ENCODE assay signal across 8 cellular contexts in genomic region chr17:8060274-8060673, GRCh38. TPM values are rescaled to one million over a fixed set of nuclear protein-coding genes. Genes with fewer than 3 reads are reported as not detected.
DNase-seq lines count a peak whose midpoint lies in the region; ATAC-seq, FAIRE-seq and TF ChIP-seq lines count a peak whose summit lies in the region.

No MANE protein-coding gene starts in this region.

- intact Hi-C loops in ovary (cut with DNase I), result no loop called here

- no peaks in the 10 kb centered on the region for H3K4me1 ChIP-seq in ovary (ENCODE audit: insufficient read depth)

- no peak for FAIRE-seq in frontal cortex (lab: Jason Lieb, UNC)

- ATAC-seq in HG02610 (IDR thresholded peaks at IDR 0.05; ENCODE audit: unreplicated experiment) (no peak), GM21381 (IDR thresholded peaks at IDR 0.05; ENCODE audit: unreplicated experiment) (no peak)

- WGBS in ovary, 3 donors, result 6 to 8% (median 7%) methylated on average over 10 of the region's 10 CpGs

- no peaks in the 10 kb centered on the region for H3K9me3 ChIP-seq in ovary

- DNase-seq in COR-L47 (lab: John Stamatoyannopoulos, UW) (peak; percentile 51), HT1080 (ENCODE audit: low read depth) (peak; percentile 62), OCI-M2 (lab: John Stamatoyannopoulos, UW; ENCODE audit: unreplicated experiment) (peak; percentile 49), frontal cortex (ENCODE audit: low spot score in 2 of 2) (peak; percentile 71 to 77), ovary (peak in 2 of 5 donors; percentile 36 to 57)
- peak; percentile 33 for DNase-seq in activated effector memory CD4-positive, alpha-beta T cell treated with Interleukin-2 at 50 U/mL for 16 hours

- no peak overlapping the region for H3K4me3 ChIP-seq in ovary

- TF ChIP-seq CTCF in ovary (IDR thresholded peaks at IDR 0.05), result peak; percentile 20 to 52 (median 49)

- no peak for TF ChIP-seq POLR2A in ovary (IDR thresholded peaks at IDR 0.05)

- TF ChIP-seq EP300 in ovary (IDR thresholded peaks at IDR 0.05), result no peak

- no peaks in the 10 kb centered on the region for H3K36me3 ChIP-seq in ovary

- H3K27me3 ChIP-seq in ovary, result no peaks in the 10 kb centered on the region

- H3K27ac ChIP-seq in ovary, result no peak overlapping the region

RNA-seq across cellular contexts. Expression of gene ALOX15B, which starts 21.4 kb away (rescaled TPM):
- not detected in 2 replicates for total RNA-seq in HT1080 (2014; rRNA removed; shearing (Covaris generic))
- 0.03 and 0.06 TPM in 2 replicates for polyA plus RNA-seq in HT1080 (2015; cell fraction: cytosol; rRNA removed)
- polyA plus RNA-seq in HT1080 (2015; cell fraction: nucleus; rRNA removed), result 0.08 and 0.16 TPM in 2 replicates
- total RNA-seq in frontal cortex (under 0.01 TPM), ovary (10 to 100 TPM in 1 of 7 donors, 1 to 10 TPM in 1, under 1 TPM in 4, not detected in 1; 0.23 to 14.9 (median 0.78) TPM)
- under 1 TPM; 0.25 to 0.88 TPM for polyA plus RNA-seq in ovary

RNA-seq across cellular contexts. Expression of gene ALOX12B, which starts 27.2 kb away (rescaled TPM):
- 0.51 TPM in 1 of 2 replicates, not detected in the other for total RNA-seq in HT1080 (2014; rRNA removed; shearing (Covaris generic))
- 0.12 TPM in 1 of 2 replicates, not detected in the other for polyA plus RNA-seq in HT1080 (2015; cell fraction: cytosol; rRNA removed)
- polyA plus RNA-seq in HT1080 (2015; cell fraction: nucleus; rRNA removed), result not detected in 2 replicates
- total RNA-seq in frontal cortex, result not detected
- total RNA-seq in ovary, result under 1 TPM in 1 of 7 donors, not detected in 6; 0.70 TPM
- polyA plus RNA-seq in ovary, result not detected

RNA-seq across cellular contexts. Expression of gene GUCY2D, which starts 57.9 kb away (rescaled TPM):
- not detected in 2 replicates for total RNA-seq in HT1080 (2014; rRNA removed; shearing (Covaris generic))
- not detected in 2 replicates for polyA plus RNA-seq in HT1080 (2015; cell fraction: cytosol; rRNA removed)
- polyA plus RNA-seq in HT1080 (2015; cell fraction: nucleus; rRNA removed), result 0.02 TPM in 1 of 2 replicates, not detected in the other
- total RNA-seq in frontal cortex, result under 0.01 TPM
- total RNA-seq in ovary, result under 1 TPM in 2 of 7 donors, not detected in 5; 0.05 to 0.42 TPM
- under 1 TPM in 1 of 2 donors, not detected in 1; 0.10 TPM for polyA plus RNA-seq in ovary

RNA-seq across cellular contexts. Expression of gene ALOXE3, which starts 58.0 kb away (rescaled TPM):
- 0.60 and 1.0 TPM in 2 replicates for total RNA-seq in HT1080 (2014; rRNA removed; shearing (Covaris generic))
- polyA plus RNA-seq in HT1080 (2015; cell fraction: cytosol; rRNA removed), result 1.4 and 2.7 TPM in 2 replicates
- 1.9 and 2.1 TPM in 2 replicates for polyA plus RNA-seq in HT1080 (2015; cell fraction: nucleus; rRNA removed)
- total RNA-seq in frontal cortex, result 0.82 TPM
- total RNA-seq in ovary, result not detected
- under 1 TPM in 1 of 2 donors, not detected in 1; 0.07 TPM for polyA plus RNA-seq in ovary
